24 cellular contexts compared by ENCODE assay signal in genomic region chr7:44392618-44393010, GRCh38.
A peak's percentile ranks its signal among the peaks of the same experiment; 100 is the strongest.
DNase-seq lines count a peak whose midpoint lies in the region; ATAC-seq and TF ChIP-seq lines count a peak whose summit lies in the region.
"Had no signal": no experiment of that assay in that cellular context is flagged by ENCODE, and none has a peak within 500 bp of the region (broad histone marks: within the 10 kb centered on the region; RNA-seq: fewer than 3 reads in every experiment).

No MANE protein-coding gene starts in this region.

- TF ChIP-seq CTCF in MCF 10A (IDR thresholded peaks at IDR 0.05; ENCODE audit: unreplicated experiment), result no peak
- no peak for TF ChIP-seq CTCF in mammary epithelial cell (conservative IDR thresholded peaks at IDR 0.05 in 1 of 2, IDR thresholded peaks at IDR 0.05 in 1 of 2; ENCODE audit: extremely low read depth in 1 of 2, insufficient read depth in 1 of 2, low read depth in 1 of 2, low read length in 2 of 2)

- H2AFZ ChIP-seq in mammary epithelial cell (ENCODE audit: low read depth, low read length), result no peak overlapping the region

- CTCF ChIA-PET in MCF 10A (lab: Yijun Ruan, JAX) (interaction anchor here (0.6 to 1.6 kb wide), 3 partner anchors 10 to 62 kb away, joined by 3 to 6 read pairs (median 4); no protein-coding TSS in a partner anchor), mammary epithelial cell (lab: Charles Lee; ENCODE audit: low non-redundant PET) (no interaction called here)

- no peak for ATAC-seq in central memory CD8-positive, alpha-beta T cell (replicated peaks; ENCODE audit: extremely low read depth, poor library complexity, severe bottlenecking)
- no peak for ATAC-seq in memory B cell (ENCODE audit: low read depth)
- peak; percentile 26 for ATAC-seq in stimulated activated effector memory CD8-positive, alpha-beta T cell treated with anti-CD3 and anti-CD28 coated beads, Interleukin-12 subunit alpha, Interleukin-12 subunit beta, amount 100 ng/mL, for 72 hours
- ATAC-seq: HCT116 had no signal

- peak overlapping the region; percentile 29 for H3K27ac Mint-ChIP-seq in MCF 10A (ENCODE audit: low read depth, unreplicated experiment)
- H3K27ac Mint-ChIP-seq in central memory CD8-positive, alpha-beta T cell (ENCODE audit: low read depth), result peak overlapping the region; percentile 54
- peak overlapping the region; percentile 42 for H3K27ac Mint-ChIP-seq in memory B cell
- H3K27ac Mint-ChIP-seq in stimulated activated effector memory CD8-positive, alpha-beta T cell treated with anti-CD3 and anti-CD28 coated beads, Interleukin-12 subunit alpha, Interleukin-12 subunit beta, amount 100 ng/mL, for 72 hours, result peak overlapping the region; percentile 59
- H3K27ac Mint-ChIP-seq: B cell had no signal

- H3K4me1 ChIP-seq in mammary epithelial cell (ENCODE audit: insufficient read depth, low read length), result no peaks in the 10 kb centered on the region

- dilution Hi-C loops in mammary epithelial cell (cut with HindIII; ENCODE audit: low sequenced_read_pairs), result no loop called here

- in situ Hi-C loops in mammary epithelial cell (cut with MboI; ENCODE audit: low sequenced_read_pairs in 2 of 2), result no loop called here

- H3K4me3 Mint-ChIP-seq in MCF 10A (ENCODE audit: unreplicated experiment) (no peak overlapping the region), memory B cell (no peak overlapping the region)
- H3K4me3 Mint-ChIP-seq in central memory CD8-positive, alpha-beta T cell, result no peak overlapping the region
- no peak overlapping the region for H3K4me3 Mint-ChIP-seq in stimulated activated effector memory CD8-positive, alpha-beta T cell treated with anti-CD3 and anti-CD28 coated beads, Interleukin-12 subunit alpha, Interleukin-12 subunit beta, amount 100 ng/mL, for 72 hours
- H3K4me3 Mint-ChIP-seq: B cell had no signal

- no peaks in the 10 kb centered on the region for H3K9me3 ChIP-seq in mammary epithelial cell (replicated peaks; ENCODE audit: insufficient read depth, low read length)
- H3K9me3 ChIP-seq: SJSA1 had no signal

- peaks cover 63% of the 10 kb centered on the region for H3K36me3 Mint-ChIP-seq in MCF 10A (ENCODE audit: insufficient read depth, unreplicated experiment)
- H3K36me3 Mint-ChIP-seq in central memory CD8-positive, alpha-beta T cell (ENCODE audit: insufficient read depth), result peaks cover 24% of the 10 kb centered on the region
- peaks cover 29% of the 10 kb centered on the region for H3K36me3 Mint-ChIP-seq in memory B cell
- peaks cover 55% of the 10 kb centered on the region for H3K36me3 Mint-ChIP-seq in stimulated activated effector memory CD8-positive, alpha-beta T cell treated with anti-CD3 and anti-CD28 coated beads, Interleukin-12 subunit alpha, Interleukin-12 subunit beta, amount 100 ng/mL, for 72 hours

- H3K4me2 ChIP-seq in mammary epithelial cell (ENCODE audit: insufficient read depth, low read depth, low read length), result no peak overlapping the region

- H3K27me3 ChIP-seq in mammary epithelial cell (ENCODE audit: insufficient read depth, low read length), result no peaks in the 10 kb centered on the region
- H3K27me3 ChIP-seq: SJSA1 had no signal

- peaks cover 5% of the 10 kb centered on the region for H3K4me1 Mint-ChIP-seq in MCF 10A (ENCODE audit: insufficient read depth, unreplicated experiment)
- H3K4me1 Mint-ChIP-seq in central memory CD8-positive, alpha-beta T cell, result peaks cover 6% of the 10 kb centered on the region
- peaks cover 6% of the 10 kb centered on the region for H3K4me1 Mint-ChIP-seq in memory B cell
- H3K4me1 Mint-ChIP-seq in stimulated activated effector memory CD8-positive, alpha-beta T cell treated with anti-CD3 and anti-CD28 coated beads, Interleukin-12 subunit alpha, Interleukin-12 subunit beta, amount 100 ng/mL, for 72 hours, result no peaks in the 10 kb centered on the region

- H3K9ac ChIP-seq in mammary epithelial cell (ENCODE audit: insufficient read depth, low read length), result no peak overlapping the region

- no peaks in the 10 kb centered on the region for H3K79me2 ChIP-seq in mammary epithelial cell (ENCODE audit: insufficient read depth, low read length)

- intact Hi-C loops in MCF 10A (cut with micrococcal nuclease) (no loop called here), mammary epithelial cell (cut with micrococcal nuclease) (no loop called here)

- H3K9me3 Mint-ChIP-seq in MCF 10A (ENCODE audit: unreplicated experiment) (no peaks in the 10 kb centered on the region), memory B cell (no peaks in the 10 kb centered on the region)
- no peaks in the 10 kb centered on the region for H3K9me3 Mint-ChIP-seq in central memory CD8-positive, alpha-beta T cell
- H3K9me3 Mint-ChIP-seq in stimulated activated effector memory CD8-positive, alpha-beta T cell treated with anti-CD3 and anti-CD28 coated beads, Interleukin-12 subunit alpha, Interleukin-12 subunit beta, amount 100 ng/mL, for 72 hours, result no peaks in the 10 kb centered on the region

- DNase-seq in MCF 10A (ENCODE audit: unreplicated experiment) (no peak), mammary epithelial cell (no peak), memory B cell (ENCODE audit: low spot score in 2 of 2) (no peak), AG20443 (ENCODE audit: low spot score) (no peak), kidney tubule cell (ENCODE audit: low spot score) (no peak)
- DNase-seq in central memory CD8-positive, alpha-beta T cell (ENCODE audit: low spot score in 2 of 2), result no peak
- no peak for DNase-seq in stimulated activated effector memory CD8-positive, alpha-beta T cell treated with anti-CD3 and anti-CD28 coated beads, Interleukin-12 subunit alpha, Interleukin-12 subunit beta, amount 100 ng/mL, for 72 hours (ENCODE audit: low spot score in 2 of 2)
- DNase-seq: Calu3, DND-41, IMR-90, KG1, MM.1S, NCI-H1048, NCI-H1417, NCI-H1694, NCI-H2081, NCI-H2227 treated with DMSO at 0.1 percent for 48 hours, NCI-H526 treated with DMSO at 0.1 percent for 48 hours, Right ventricle myocardium superior, RPMI8226 had no signal

- BruUV-seq in MCF 10A (replicated peaks; lab: Mats Ljungman, UMichigan), result no TSS peak
- no TSS peak for BruUV-seq in mammary epithelial cell (replicated peaks; lab: Mats Ljungman, UMichigan)

- H3K27me3 Mint-ChIP-seq in MCF 10A (ENCODE audit: insufficient read depth, unreplicated experiment) (no peaks in the 10 kb centered on the region), memory B cell (no peaks in the 10 kb centered on the region)
- H3K27me3 Mint-ChIP-seq in central memory CD8-positive, alpha-beta T cell, result no peaks in the 10 kb centered on the region
- H3K27me3 Mint-ChIP-seq: B cell had no signal

- POLR2A ChIA-PET in MCF 10A (lab: Yijun Ruan, JAX), result no interaction called here

- H3K27ac ChIP-seq in mammary epithelial cell (ENCODE audit: insufficient read depth, low read depth, low read length), result no peak overlapping the region
- H3K27ac ChIP-seq: C4-2B, SJSA1 had no signal

- H3K36me3 ChIP-seq in mammary epithelial cell (ENCODE audit: insufficient read depth, low read length), result peaks cover 8% of the 10 kb centered on the region

- no peaks in the 10 kb centered on the region for H4K20me1 ChIP-seq in mammary epithelial cell (ENCODE audit: insufficient read depth, low read length)

- H3K4me3 ChIP-seq in mammary epithelial cell (replicated peaks in 1 of 3; ENCODE audit: insufficient read depth in 1 of 3, low read depth in 2 of 3, low read length in 3 of 3), result no peak overlapping the region
- H3K4me3 ChIP-seq: SJSA1 had no signal
